16 cellular contexts compared by ENCODE assay signal in genomic region chr18:13242797-13243196, GRCh38. TPM values are rescaled to one million over a fixed set of nuclear protein-coding genes. Genes with fewer than 3 reads are reported as not detected.
DNase-seq lines count a peak whose midpoint lies in the region; ATAC-seq and TF ChIP-seq lines count a peak whose summit lies in the region.
"Had no signal": no experiment of that assay in that cellular context is flagged by ENCODE, and none has a peak within 500 bp of the region (broad histone marks: within the 10 kb centered on the region; RNA-seq: fewer than 3 reads in every experiment).

No MANE protein-coding gene starts in this region.

- H3K9me3 ChIP-seq in lower lobe of right lung, result no peaks in the 10 kb centered on the region
- no peaks in the 10 kb centered on the region for H3K9me3 ChIP-seq in left lung
- H3K9me3 ChIP-seq: Caco-2 had no signal

- H3K27ac ChIP-seq in lower lobe of right lung (no peak overlapping the region), left lung (no peak overlapping the region)

- peak; percentile 31 for DNase-seq in cardiac septum (ENCODE audit: low spot score)
- no peak for DNase-seq in Right ventricle myocardium superior
- DNase-seq in NCI-H82 treated with DMSO at 0.1 percent for 48 hours (lab: John Stamatoyannopoulos, UW; ENCODE audit: unreplicated experiment), result peak; percentile 7
- peak; percentile 27 for DNase-seq in lower lobe of right lung
- DNase-seq in ureter (ENCODE audit: low spot score), result peak; percentile 28
- DNase-seq in left lung, result no peak
- DNase-seq in putamen (ENCODE audit: low spot score), result no peak
- DNase-seq: Caco-2, NCI-H1417, NCI-H187 treated with DMSO at 0.1 percent for 48 hours, NCI-H446 treated with DMSO at 0.1 percent for 48 hours, NCI-H774 had no signal

- H3K4me1 ChIP-seq in lower lobe of right lung (no peaks in the 10 kb centered on the region), left lung (no peaks in the 10 kb centered on the region)
- H3K4me1 ChIP-seq: Caco-2 had no signal

- no peak overlapping the region for H3K4me3 ChIP-seq in lower lobe of right lung
- no peak overlapping the region for H3K4me3 ChIP-seq in left lung

- intact Hi-C loops in cardiac septum (cut with DNase I), result no loop called here
- intact Hi-C loops in Right ventricle myocardium superior (cut with DNase I), result no loop called here
- intact Hi-C loops in lower lobe of right lung (cut with DNase I), result no loop called here
- intact Hi-C loops in left lung (cut with DNase I), result no loop called here

- TF ChIP-seq CTCF in lower lobe of right lung (IDR thresholded peaks at IDR 0.05) (no peak), left lung (IDR thresholded peaks at IDR 0.05) (no peak)

- H3K27me3 ChIP-seq in lower lobe of right lung (ENCODE audit: low read depth) (no peaks in the 10 kb centered on the region), left lung (no peaks in the 10 kb centered on the region)

- no peaks in the 10 kb centered on the region for H3K36me3 ChIP-seq in lower lobe of right lung
- H3K36me3 ChIP-seq in left lung, result no peaks in the 10 kb centered on the region

- no peak for ATAC-seq in Right ventricle myocardium superior (ENCODE audit: poor library complexity)
- no peak for ATAC-seq in lower lobe of right lung
- no peak for ATAC-seq in GM21528 (IDR thresholded peaks at IDR 0.05; ENCODE audit: low FRiP score, unreplicated experiment)
- no peak for ATAC-seq in left lung
- ATAC-seq: HCT116 had no signal

RNA-seq across cellular contexts. Expression of gene LDLRAD4, which starts 24.2 kb away (rescaled TPM):
- 23.3 TPM for total RNA-seq in cardiac septum
- total RNA-seq in Right ventricle myocardium superior, result 29.3 TPM
- 24.6 TPM for total RNA-seq in lower lobe of right lung
- total RNA-seq in ureter, result 39.7 TPM
- 10 to 100 TPM; 22.6 to 26.6 TPM for total RNA-seq in left lung
- total RNA-seq: HT1080, LHCN-M2 had no signal

Comparison
In these comparisons a context has a peak if more than half of its experiments do, and no peak if none do; other contexts are left out.
1. DNase-seq: peak in cardiac septum (single experiment), NCI-H82 treated with DMSO at 0.1 percent for 48 hours (single experiment), lower lobe of right lung (single experiment) and ureter (single experiment); none in Right ventricle myocardium superior (single experiment), left lung (0 of 2) and putamen (single experiment).